In genomic region chr4:147388016-147388415, GRCh38 we compare ENCODE assay signal across 22 cellular contexts.
DNase-seq lines count a peak whose midpoint lies in the region; TF ChIP-seq lines count a peak whose summit lies in the region.
"Had no signal": no experiment of that assay in that cellular context is flagged by ENCODE, and none has a peak within 500 bp of the region (broad histone marks: within the 10 kb centered on the region; RNA-seq: fewer than 3 reads in every experiment).

No MANE protein-coding gene starts in this region.

- H4K20me1 ChIP-seq in mammary epithelial cell (ENCODE audit: insufficient read depth, low read length): no peaks in the 10 kb centered on the region

- H2AFZ ChIP-seq in mammary epithelial cell (ENCODE audit: low read depth, low read length): peak overlapping the region; percentile 20
- H2AFZ ChIP-seq: PC-9 had no signal

- H3K9me3 Mint-ChIP-seq in MCF 10A (ENCODE audit: unreplicated experiment): no peaks in the 10 kb centered on the region

- POLR2A ChIA-PET in MCF 10A (lab: Yijun Ruan, JAX): no interaction called here

- in situ Hi-C loops in mammary epithelial cell (cut with MboI; ENCODE audit: low sequenced_read_pairs in 2 of 2): loop anchor here in 1 of 2 donors (25.0 kb wide), 1 partner anchor 226 kb away; no protein-coding TSS in a partner anchor

- WGBS in mammary epithelial cell (ENCODE audit: low coverage, missing lambda C conversion rate): 60% methylated on average over 1 of the region's 1 CpG

- H3K4me3 ChIP-seq in mammary epithelial cell (replicated peaks in 1 of 3; ENCODE audit: insufficient read depth in 1 of 3, low read depth in 2 of 3, low read length in 3 of 3) (no peak overlapping the region), H7 (ENCODE audit: insufficient read depth, low read depth, low read length) (no peak overlapping the region)
- H3K4me3 ChIP-seq: PC-9 had no signal

- dilution Hi-C loops in mammary epithelial cell (cut with HindIII; ENCODE audit: low sequenced_read_pairs): no loop called here

- H3K9me3 ChIP-seq in mammary epithelial cell (replicated peaks; ENCODE audit: insufficient read depth, low read length): no peaks in the 10 kb centered on the region

- H3K4me2 ChIP-seq in mammary epithelial cell (ENCODE audit: insufficient read depth, low read depth, low read length): no peak overlapping the region
- H3K4me2 ChIP-seq: PC-9 had no signal

- no peak overlapping the region for H3K4me3 Mint-ChIP-seq in MCF 10A (ENCODE audit: unreplicated experiment)
- H3K4me3 Mint-ChIP-seq: CD8-positive, alpha-beta memory T cell had no signal

- H3K36me3 ChIP-seq in mammary epithelial cell (ENCODE audit: insufficient read depth, low read length): no peaks in the 10 kb centered on the region
- H3K36me3 ChIP-seq in H7 (replicated peaks; ENCODE audit: control insufficient read depth, insufficient read depth, low read length): no peaks in the 10 kb centered on the region

- H3K27ac ChIP-seq in mammary epithelial cell (ENCODE audit: insufficient read depth, low read depth, low read length) (no peak overlapping the region), epithelial cell of prostate (peak overlapping the region; percentile 5)
- H3K27ac ChIP-seq: 22Rv1, HL-60, PC-9, RWPE1 had no signal

- no peaks in the 10 kb centered on the region for H3K4me1 Mint-ChIP-seq in MCF 10A (ENCODE audit: insufficient read depth, unreplicated experiment)
- H3K4me1 Mint-ChIP-seq: CD8-positive, alpha-beta memory T cell had no signal

- H3K27me3 ChIP-seq in mammary epithelial cell (ENCODE audit: insufficient read depth, low read length): no peaks in the 10 kb centered on the region
- no peaks in the 10 kb centered on the region for H3K27me3 ChIP-seq in H7 (ENCODE audit: control insufficient read depth, insufficient read depth, low read length)

- DNase-seq in mammary epithelial cell (peak; percentile 57), MCF 10A (ENCODE audit: unreplicated experiment) (no peak), epithelial cell of prostate (ENCODE audit: low read depth, low spot score) (no peak), iris pigment epithelial cell (ENCODE audit: low read depth) (peak; percentile 31), midbrain (lab: John Stamatoyannopoulos, UW) (no peak), SIG-M5 treated with dmso at 0.1 percent for 504 hours (lab: John Stamatoyannopoulos, UW; ENCODE audit: unreplicated experiment) (no peak), H7 (no peak), iPS-NIHi7 (ENCODE audit: extremely low spot score) (no peak)
- DNase-seq: AML-193; C1 segment of cervical spinal cord; CD8-positive, alpha-beta memory T cell; KG1; NCI-H1092 treated with DMSO at 0.1 percent for 48 hours; NCI-H1436 treated with DMSO at 0.1 percent for 48 hours; NCI-H1930; NCI-H510A; NCI-H748 treated with DMSO at 0.1 percent for 48 hours; PC-9; SHP77 treated with DMSO at 0.1 percent for 48 hours had no signal

- H3K36me3 Mint-ChIP-seq in MCF 10A (ENCODE audit: insufficient read depth, unreplicated experiment): no peaks in the 10 kb centered on the region
- H3K36me3 Mint-ChIP-seq: CD8-positive, alpha-beta memory T cell had no signal

- BruUV-seq in mammary epithelial cell (replicated peaks; lab: Mats Ljungman, UMichigan) (no TSS peak), MCF 10A (replicated peaks; lab: Mats Ljungman, UMichigan) (no TSS peak)

- no peaks in the 10 kb centered on the region for H3K79me2 ChIP-seq in mammary epithelial cell (ENCODE audit: insufficient read depth, low read length)

- H3K9ac ChIP-seq in mammary epithelial cell (ENCODE audit: insufficient read depth, low read length): no peak overlapping the region

- CTCF ChIA-PET in mammary epithelial cell (lab: Charles Lee; ENCODE audit: low non-redundant PET) (no interaction called here), MCF 10A (lab: Yijun Ruan, JAX) (interaction anchor here (0.6 to 2.6 kb wide), 3 partner anchors 9 to 130 kb away, joined by 3 to 10 read pairs (median 3); no protein-coding TSS in a partner anchor)

- no peak overlapping the region for H3K27ac Mint-ChIP-seq in MCF 10A (ENCODE audit: low read depth, unreplicated experiment)
- H3K27ac Mint-ChIP-seq: CD8-positive, alpha-beta memory T cell had no signal

- intact Hi-C loops in mammary epithelial cell (cut with micrococcal nuclease) (no loop called here), MCF 10A (cut with micrococcal nuclease) (no loop called here)

- H3K4me1 ChIP-seq in mammary epithelial cell (ENCODE audit: insufficient read depth, low read length): peaks cover 10% of the 10 kb centered on the region

- H3K27me3 Mint-ChIP-seq in MCF 10A (ENCODE audit: insufficient read depth, unreplicated experiment): no peaks in the 10 kb centered on the region

- no peak for TF ChIP-seq CTCF in mammary epithelial cell (conservative IDR thresholded peaks at IDR 0.05 in 1 of 2, IDR thresholded peaks at IDR 0.05 in 1 of 2; ENCODE audit: extremely low read depth in 1 of 2, insufficient read depth in 1 of 2, low read depth in 1 of 2, low read length in 2 of 2)
- TF ChIP-seq CTCF in MCF 10A (IDR thresholded peaks at IDR 0.05; ENCODE audit: unreplicated experiment): no peak

Comparison
In these comparisons a context has a peak if more than half of its experiments do, and no peak if none do; other contexts are left out.
1. DNase-seq: peak in mammary epithelial cell (single experiment) and iris pigment epithelial cell (single experiment); none in MCF 10A (single experiment), epithelial cell of prostate (single experiment), midbrain (single experiment), SIG-M5 treated with dmso at 0.1 percent for 504 hours (single experiment), H7 (single experiment) and iPS-NIHi7 (single experiment).